26 cellular contexts compared by ENCODE assay signal in the genomic region with DNA sequence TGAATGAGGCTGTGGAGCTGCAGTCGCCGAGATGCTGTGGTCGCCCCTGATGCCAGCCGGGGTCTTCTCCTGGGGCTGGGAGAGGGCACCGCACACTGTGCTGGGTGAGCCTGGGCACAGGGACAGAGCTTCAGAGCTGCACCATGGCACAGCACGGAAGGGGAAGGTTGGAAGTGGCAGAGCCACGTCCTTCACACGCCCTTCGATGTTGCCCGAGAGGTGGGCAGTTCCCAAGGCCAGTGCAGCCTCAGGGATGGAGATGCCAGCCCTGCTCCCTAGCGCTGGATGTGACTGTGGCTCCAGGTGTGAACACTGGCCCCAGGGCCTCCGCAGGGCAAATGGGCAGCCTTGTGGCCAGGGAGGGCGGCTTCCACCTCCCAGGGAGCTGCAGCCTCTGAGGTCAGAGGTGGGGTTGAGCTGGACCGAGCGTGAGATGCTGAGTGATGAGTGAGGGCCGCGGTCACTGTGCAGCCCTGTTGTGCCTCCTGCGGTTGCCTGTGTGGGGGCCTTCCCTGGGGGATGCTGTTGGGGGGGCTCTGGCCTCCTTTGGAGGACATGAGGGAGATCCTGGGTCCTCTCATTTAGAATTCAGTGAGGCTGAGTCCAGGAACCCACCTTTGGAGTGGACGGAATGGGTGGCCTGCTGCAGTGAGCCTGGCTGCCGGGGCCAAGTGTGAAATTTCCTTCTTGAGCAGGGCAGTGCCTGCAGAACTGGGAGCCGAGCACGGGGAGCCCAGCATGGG.
"Had no signal": no experiment of that assay in that cellular context is flagged by ENCODE, and none has a peak within 500 bp of the region (broad histone marks: within the 10 kb centered on the region; RNA-seq: fewer than 3 reads in every experiment).

No MANE protein-coding gene starts in this region.

- H3K4me1 Mint-ChIP-seq: activated CD4-positive, alpha-beta T cell treated with anti-CD3 and anti-CD28 coated beads, Interleukin-2, amount 10 ng/mL, durations not matched to agents 24 days and 14 days; activated T-helper 17 cell treated with anti-CD3 and anti-CD28 coated beads, Interleukin-2, amount 50 U/mL, for 72 hours; endodermal cell; immature natural killer cell; nephron progenitor cell; stimulated activated memory B cell treated with anti-CD40 and anti-IgM and Interleukin-4, amounts not matched to agents 10 μg/mL and 1 μg/mL and 100 μg/mL, for 72 hours had no signal

- H3K36me3 ChIP-seq: brain microvascular endothelial cell, pancreas, stomach, tibial artery had no signal

- H3K4me1 ChIP-seq: pancreas, stomach, tibial artery had no signal

- H3K36me3 Mint-ChIP-seq: activated CD4-positive, alpha-beta memory T cell treated with anti-CD3 and anti-CD28 coated beads for 36 hours; activated naive CD8-positive, alpha-beta T cell; immature natural killer cell; stimulated activated memory B cell treated with anti-CD40 and anti-IgM and Interleukin-4, amounts not matched to agents 10 μg/mL and 1 μg/mL and 100 μg/mL, for 72 hours had no signal

- H3K27me3 Mint-ChIP-seq: activated CD4-positive, alpha-beta memory T cell treated with anti-CD3 and anti-CD28 coated beads for 36 hours; activated CD4-positive, alpha-beta T cell treated with anti-CD3 and anti-CD28 coated beads, Interleukin-2, amount 10 ng/mL, durations not matched to agents 24 days and 14 days; activated naive CD8-positive, alpha-beta T cell; activated T-cell treated with anti-CD3 and anti-CD28 coated beads, Interleukin-2, amount 50 U/mL, for 24 hours; stimulated activated memory B cell treated with anti-CD40 and anti-IgM and Interleukin-4, amounts not matched to agents 10 μg/mL and 1 μg/mL and 100 μg/mL, for 72 hours had no signal

- H3K27me3 ChIP-seq: brain microvascular endothelial cell, pancreas, tibial artery had no signal

- H3K27ac Mint-ChIP-seq: activated CD4-positive, alpha-beta memory T cell treated with anti-CD3 and anti-CD28 coated beads for 36 hours; activated CD4-positive, alpha-beta T cell treated with anti-CD3 and anti-CD28 coated beads, Interleukin-2, amount 10 ng/mL, durations not matched to agents 24 days and 14 days; activated naive CD8-positive, alpha-beta T cell; activated T-cell treated with anti-CD3 and anti-CD28 coated beads, Interleukin-2, amount 50 U/mL, for 24 hours; activated T-helper 17 cell treated with anti-CD3 and anti-CD28 coated beads, Interleukin-2, amount 50 U/mL, for 72 hours; endodermal cell; immature natural killer cell; nephron progenitor cell; stimulated activated memory B cell treated with anti-CD40 and anti-IgM and Interleukin-4, amounts not matched to agents 10 μg/mL and 1 μg/mL and 100 μg/mL, for 72 hours had no signal

- DNase-seq: activated CD4-positive, alpha-beta memory T cell treated with anti-CD3 and anti-CD28 coated beads for 36 hours; activated CD4-positive, alpha-beta T cell treated with anti-CD3 and anti-CD28 coated beads, Interleukin-2, amount 10 ng/mL, durations not matched to agents 24 days and 14 days; activated CD4-positive, CD25-positive, alpha-beta regulatory T cell treated with anti-CD3 and anti-CD28 coated beads, Interleukin-2, amount 50 U/mL, for 72 hours; activated CD8-positive, alpha-beta memory T cell treated with anti-CD3 and anti-CD28 coated beads, Interleukin-2, amount 50 U/mL, for 48 hours; activated naive CD4-positive, alpha-beta T cell treated with Interleukin-2 at 50 U/mL for 16 hours; activated T-cell treated with anti-CD3 and anti-CD28 coated beads, Interleukin-2, amount 50 U/mL, for 24 hours; brain microvascular endothelial cell; caudate nucleus; endodermal cell; foreskin fibroblast; hippocampal formation; immature natural killer cell; mesendoderm; nephron progenitor cell; pancreas; stimulated activated CD4-positive, alpha-beta T cell treated with anti-CD3 and anti-CD28 coated beads, Interleukin-4, amount 100 ng/mL, for 4 hours; stimulated activated CD8-positive, alpha-beta memory T cell treated with anti-CD3 and anti-CD28 coated beads, Interleukin-4, amount 100 ng/mL, for 48 hours; stomach; T-helper 2 cell had no signal

- H3K9me3 ChIP-seq: pancreas, tibial artery had no signal

- H3K4me3 ChIP-seq: lung, pancreas, skin epidermis, stomach, tibial artery had no signal

- H3K4me3 Mint-ChIP-seq: activated CD4-positive, alpha-beta memory T cell treated with anti-CD3 and anti-CD28 coated beads for 36 hours; activated CD4-positive, alpha-beta T cell treated with anti-CD3 and anti-CD28 coated beads, Interleukin-2, amount 10 ng/mL, durations not matched to agents 24 days and 14 days; activated naive CD8-positive, alpha-beta T cell; activated T-cell treated with anti-CD3 and anti-CD28 coated beads, Interleukin-2, amount 50 U/mL, for 24 hours; activated T-helper 17 cell treated with anti-CD3 and anti-CD28 coated beads, Interleukin-2, amount 50 U/mL, for 72 hours; endodermal cell; immature natural killer cell; nephron progenitor cell; stimulated activated memory B cell treated with anti-CD40 and anti-IgM and Interleukin-4, amounts not matched to agents 10 μg/mL and 1 μg/mL and 100 μg/mL, for 72 hours had no signal

- H3K9me3 Mint-ChIP-seq: activated CD4-positive, alpha-beta memory T cell treated with anti-CD3 and anti-CD28 coated beads for 36 hours; activated CD4-positive, alpha-beta T cell treated with anti-CD3 and anti-CD28 coated beads, Interleukin-2, amount 10 ng/mL, durations not matched to agents 24 days and 14 days; activated T-cell treated with anti-CD3 and anti-CD28 coated beads, Interleukin-2, amount 50 U/mL, for 24 hours; activated T-helper 17 cell treated with anti-CD3 and anti-CD28 coated beads, Interleukin-2, amount 50 U/mL, for 72 hours; endodermal cell; immature natural killer cell had no signal

- H3K27ac ChIP-seq: brain microvascular endothelial cell, pancreas, skin epidermis, stomach, tibial artery had no signal

- ATAC-seq: activated T-helper 17 cell treated with anti-CD3 and anti-CD28 coated beads, Interleukin-2, amount 50 U/mL, for 72 hours; esophagus mucosa; pancreas; stimulated activated memory B cell treated with anti-CD40 and anti-IgM and Interleukin-4, amounts not matched to agents 10 μg/mL and 1 μg/mL and 100 μg/mL, for 72 hours had no signal
